10 cellular contexts compared by ENCODE assay signal in genomic region chr5:17436345-17436744, GRCh38.
DNase-seq lines count a peak whose midpoint lies in the region; ATAC-seq and TF ChIP-seq lines count a peak whose summit lies in the region.
"Had no signal": no experiment of that assay in that cellular context is flagged by ENCODE, and none has a peak within 500 bp of the region (broad histone marks: within the 10 kb centered on the region; RNA-seq: fewer than 3 reads in every experiment).

No MANE protein-coding gene starts in this region.

- TF ChIP-seq CTCF in prostate gland (IDR thresholded peaks at IDR 0.05) = no peak
- TF ChIP-seq CTCF in brain microvascular endothelial cell (IDR thresholded peaks at IDR 0.05; ENCODE audit: low read depth, low read length, missing control alignments) = no peak
- TF ChIP-seq CTCF in H9 (conservative IDR thresholded peaks at IDR 0.05) = no peak
- no peak for TF ChIP-seq CTCF in Caco-2 (IDR thresholded peaks at IDR 0.05; ENCODE audit: insufficient read depth in 1 of 2, low read depth in 1 of 2, low read length in 1 of 2, severe bottlenecking in 1 of 2, unreplicated experiment in 1 of 2)

- H3K4me1 ChIP-seq in prostate gland (replicated peaks) = no peaks in the 10 kb centered on the region
- no peaks in the 10 kb centered on the region; the same call in 1 of the 2 replicates for H3K4me1 ChIP-seq in H9 (ENCODE audit: insufficient read depth, low read length)
- no peaks in the 10 kb centered on the region for H3K4me1 ChIP-seq in Caco-2

- no peak overlapping the region for H4K91ac ChIP-seq in H9 (ENCODE audit: insufficient read length, low read depth, low read length)

- H3K36me3 Mint-ChIP-seq in H9 (ENCODE audit: insufficient read depth in 1 of 3, low read depth in 3 of 3) = peaks cover 0 to 8% (median 0%) of the 10 kb centered on the region in 3 experiments; a peak in 1 of 7 replicates
- H3K36me3 Mint-ChIP-seq in Caco-2 (ENCODE audit: insufficient read depth, unreplicated experiment) = no peaks in the 10 kb centered on the region

- peak; percentile 65 for DNase-seq in SKM-1 treated with dmso at 0.1 percent for 144 hours (lab: John Stamatoyannopoulos, UW; ENCODE audit: unreplicated experiment)
- no peak for DNase-seq in prostate gland (ENCODE audit: low spot score)
- no peak for DNase-seq in brain microvascular endothelial cell
- no peak for DNase-seq in H9
- DNase-seq in Caco-2 = no peak
- no peak for DNase-seq in RPMI8226

- H3K9me3 Mint-ChIP-seq in H9 (peaks cover 2 to 4% of the 10 kb centered on the region in 2 experiments; a peak in 3 of 5 replicates), Caco-2 (ENCODE audit: unreplicated experiment) (no peaks in the 10 kb centered on the region)

- H2AFZ ChIP-seq in H9 (ENCODE audit: low read length) = no peak overlapping the region

- H3K27me3 Mint-ChIP-seq in H9 (ENCODE audit: low read depth) (peaks cover 1% of the 10 kb centered on the region), Caco-2 (ENCODE audit: insufficient read depth, unreplicated experiment) (no peaks in the 10 kb centered on the region)

- no peak overlapping the region for H3K18ac ChIP-seq in H9 (ENCODE audit: insufficient read length, low read depth, low read length)

- no peak overlapping the region for H2BK12ac ChIP-seq in H9 (ENCODE audit: insufficient read length, low read depth, low read length)

- no TSS peak for BruUV-seq in Caco-2 (replicated peaks; lab: Mats Ljungman, UMichigan)

- 41% methylated on average over 4 of the region's 4 CpGs for WGBS in prostate gland
- no CpG with 5 or more reads among the region's 4 CpGs for WGBS in H9 (ENCODE audit: extremely low coverage, insufficient read length, low lambda C conversion rate)

- no peak overlapping the region for H3K9ac ChIP-seq in H9 (ENCODE audit: extremely low read depth, insufficient read length, low read length)

- no peaks in the 10 kb centered on the region for H4K20me1 ChIP-seq in H9 (ENCODE audit: control insufficient read depth, insufficient read depth, insufficient read length)

- ATAC-seq in GM19023 (IDR thresholded peaks at IDR 0.05; ENCODE audit: unreplicated experiment) (peak; percentile 44), HG02981 (IDR thresholded peaks at IDR 0.05; ENCODE audit: unreplicated experiment) (peak; percentile 31)
- ATAC-seq: esophagus mucosa had no signal

- no peak overlapping the region for H2BK120ac ChIP-seq in H9 (ENCODE audit: low read depth, low read length, poor library complexity, severe bottlenecking)

- H3K9me3 ChIP-seq in prostate gland (no peaks in the 10 kb centered on the region), H9 (ENCODE audit: control insufficient read depth, low read depth, low read length) (no peaks in the 10 kb centered on the region), Caco-2 (peaks cover 12% of the 10 kb centered on the region)

- no peak overlapping the region for H4K8ac ChIP-seq in H9 (replicated peaks; ENCODE audit: insufficient read length, low read depth, low read length)

- H3K27ac Mint-ChIP-seq in H9 = peak overlapping the region in 1 of 3 experiments; percentile 12; a peak in 1 of 7 replicates
- no peak overlapping the region for H3K27ac Mint-ChIP-seq in Caco-2 (ENCODE audit: unreplicated experiment)
- H3K27ac Mint-ChIP-seq: T-helper 1 cell treated with Interleukin-12 subunit alpha and Interleukin-12 subunit beta and Interleukin-4 antibody, amounts not matched to agents 30 μg/mL and 1 μg/mL, for 36 hours had no signal

- H3K79me2 ChIP-seq in H9 (ENCODE audit: insufficient read depth, low read length) = no peaks in the 10 kb centered on the region

- no peak overlapping the region for H3K56ac ChIP-seq in H9 (ENCODE audit: insufficient read length, low read depth, low read length)

- H2BK5ac ChIP-seq in H9 (ENCODE audit: insufficient read length, low read length) = no peak overlapping the region

- CTCF ChIA-PET in Caco-2 (lab: Charles Lee) = interaction anchor here (0.6 kb wide), 1 partner anchor 246 kb away, joined by 3 read pairs; no protein-coding TSS in a partner anchor

- POLR2A ChIA-PET in Caco-2 (lab: Charles Lee) = no interaction called here

- H3K27me3 ChIP-seq in prostate gland (replicated peaks; ENCODE audit: insufficient read depth) (no peaks in the 10 kb centered on the region), brain microvascular endothelial cell (replicated peaks) (no peaks in the 10 kb centered on the region), H9 (ENCODE audit: insufficient read depth, low read length) (no peaks in the 10 kb centered on the region), Caco-2 (replicated peaks; ENCODE audit: control insufficient read depth, insufficient read depth, low read length) (no peaks in the 10 kb centered on the region)

- no peak for TF ChIP-seq POLR2A in prostate gland (IDR thresholded peaks at IDR 0.05)

- H2BK20ac ChIP-seq in H9 (ENCODE audit: low read depth, low read length, poor library complexity, severe bottlenecking) = no peak overlapping the region

- H3K4me1 Mint-ChIP-seq in H9 (peaks cover 17 to 19% of the 10 kb centered on the region in 2 experiments), Caco-2 (ENCODE audit: low read depth, unreplicated experiment) (no peaks in the 10 kb centered on the region)

- peak overlapping the region; percentile 63 to 70 for H3K27ac ChIP-seq in prostate gland
- H3K27ac ChIP-seq in brain microvascular endothelial cell = no peak overlapping the region
- H3K27ac ChIP-seq in H9 (ENCODE audit: insufficient read length, low read depth, low read length) = no peak overlapping the region

- intact Hi-C loops in prostate gland (cut with DNase I) = no loop called here
- intact Hi-C loops in Caco-2 (cut with micrococcal nuclease; ENCODE audit: unreplicated experiment) = loop anchor here (5.0 kb wide), 1 partner anchor 219 kb away; the partner anchor contains the start of gene BASP1

- no peak overlapping the region for H2AK5ac ChIP-seq in H9 (ENCODE audit: insufficient read length, low read length)

- H3T11ph ChIP-seq in H9 (ENCODE audit: low read length) = no peak overlapping the region

- H3K4me3 ChIP-seq in prostate gland = peak overlapping the region in 1 of 2 donors; percentile 24
- H3K4me3 ChIP-seq in brain microvascular endothelial cell (ENCODE audit: low read depth, low read length) = no peak overlapping the region
- no peak overlapping the region for H3K4me3 ChIP-seq in Caco-2 (ENCODE audit: low read depth, low read length)

- no peak overlapping the region for H3K4ac ChIP-seq in H9 (ENCODE audit: low read depth, low read length)

- H3K4me3 Mint-ChIP-seq in H9 (no peak overlapping the region), Caco-2 (ENCODE audit: unreplicated experiment) (no peak overlapping the region)
- H3K4me3 Mint-ChIP-seq: T-helper 1 cell treated with Interleukin-12 subunit alpha and Interleukin-12 subunit beta and Interleukin-4 antibody, amounts not matched to agents 30 μg/mL and 1 μg/mL, for 36 hours had no signal

- no peak overlapping the region for H2BK15ac ChIP-seq in H9 (ENCODE audit: low read depth, low read length)

- H3K36me3 ChIP-seq in prostate gland = no peaks in the 10 kb centered on the region
- H3K36me3 ChIP-seq in brain microvascular endothelial cell (replicated peaks) = no peaks in the 10 kb centered on the region
- H3K36me3 ChIP-seq in Caco-2 (ENCODE audit: control insufficient read depth, insufficient read depth, low read length) = no peaks in the 10 kb centered on the region

- H3K23me2 ChIP-seq in H9 (ENCODE audit: insufficient read length, low read depth, low read length, poor library complexity, severe bottlenecking) = no peaks in the 10 kb centered on the region

- H4K5ac ChIP-seq in H9 (ENCODE audit: insufficient read length, low read depth, low read length) = no peak overlapping the region

- no peaks in the 10 kb centered on the region for H3K79me1 ChIP-seq in H9 (ENCODE audit: insufficient read depth, low read depth, low read length, poor library complexity, severe bottlenecking)

- no peak overlapping the region for H3K14ac ChIP-seq in H9 (ENCODE audit: insufficient read depth, low read length)

- no peak overlapping the region for H3K4me2 ChIP-seq in H9 (ENCODE audit: insufficient read depth, insufficient read length, low read length)

- in situ Hi-C loops in brain microvascular endothelial cell (cut with HindIII; ENCODE audit: low pct_ligation_motif_present, low sequenced_read_pairs) = no loop called here

- H3K23ac ChIP-seq in H9 (ENCODE audit: insufficient read length, low read depth, low read length) = no peak overlapping the region

Comparison
In these comparisons a context has a peak if more than half of its experiments do, and no peak if none do; other contexts are left out.
1. H3K27ac ChIP-seq: peak in prostate gland (2 of 2); none in brain microvascular endothelial cell (single experiment) and H9 (single experiment).